In genomic region chr12:109760930-109761630, GRCh38 we compare ENCODE assay signal across 20 cellular contexts. TPM values are rescaled to one million over a fixed set of nuclear protein-coding genes. Genes with fewer than 3 reads are reported as not detected.
DNase-seq lines count a peak whose midpoint lies in the region; ATAC-seq, FAIRE-seq and TF ChIP-seq lines count a peak whose summit lies in the region.
"Had no signal": no experiment of that assay in that cellular context is flagged by ENCODE, and none has a peak within 500 bp of the region (broad histone marks: within the 10 kb centered on the region; RNA-seq: fewer than 3 reads in every experiment).

No MANE protein-coding gene starts in this region.

- no peak overlapping the region for H3K9ac ChIP-seq in MM.1S (ENCODE audit: low read length)

- no peaks in the 10 kb centered on the region for H3K79me2 ChIP-seq in MM.1S (ENCODE audit: low read length)

- H3K4me1 ChIP-seq in right atrium auricular region (peaks cover 0 to 18% of the 10 kb centered on the region in 2 donors), lower lobe of right lung (peaks cover 14% of the 10 kb centered on the region), MM.1S (ENCODE audit: low read length) (no peaks in the 10 kb centered on the region)

- peaks cover 0 to 13% of the 10 kb centered on the region in 2 donors for H3K9me3 ChIP-seq in right atrium auricular region
- H3K9me3 ChIP-seq in lower lobe of right lung, result peaks cover 16% of the 10 kb centered on the region
- H3K9me3 ChIP-seq in MM.1S (replicated peaks; ENCODE audit: insufficient read depth, low read length), result no peaks in the 10 kb centered on the region

- no peak for FAIRE-seq in GM19239 (lab: Jason Lieb, UNC)

- H3F3A ChIP-seq in MM.1S (ENCODE audit: insufficient read depth, low read length), result no peaks in the 10 kb centered on the region

- H3K27me3 ChIP-seq in right atrium auricular region, result no peaks in the 10 kb centered on the region
- no peaks in the 10 kb centered on the region for H3K27me3 ChIP-seq in lower lobe of right lung (ENCODE audit: low read depth)
- no peaks in the 10 kb centered on the region for H3K27me3 ChIP-seq in MM.1S (replicated peaks; ENCODE audit: insufficient read depth, low read length)

- H3K4me2 ChIP-seq in MM.1S (ENCODE audit: low read depth, low read length), result no peak overlapping the region

- DNase-seq in cardiac septum (ENCODE audit: low spot score) (peak; percentile 31), right atrium auricular region (ENCODE audit: low spot score) (no peak), activated B cell treated with CpG ODN at 0.5 μM for 24 hours (peak; percentile 5), lower lobe of right lung (peak; percentile 36), type B pancreatic cell (ENCODE audit: extremely low spot score, unreplicated experiment) (peak; percentile 51), GM19239 (ENCODE audit: insufficient read length, low spot score) (no peak), medulla oblongata (ENCODE audit: extremely low spot score) (no peak), MM.1S (no peak)
- DNase-seq: activated CD4-positive, alpha-beta T cell treated with anti-CD3 and anti-CD28 coated beads, Interleukin-2, amount 10 ng/mL, durations not matched to agents 24 days and 14 days; activated naive CD8-positive, alpha-beta T cell treated with anti-CD3 and anti-CD28 coated beads, Interleukin-2, amount 50 U/mL, for 24 hours; activated T-cell treated with anti-CD3 and anti-CD28 coated beads for 4 hours; dermis blood vessel endothelial cell; foreskin melanocyte; HFFc6; KG1; stimulated activated CD4-positive, alpha-beta T cell treated with anti-CD3 and anti-CD28 coated beads, Interleukin-15, amount 100 ng/mL, for 24 hours had no signal

- no peak for TF ChIP-seq CTCF in right atrium auricular region (IDR thresholded peaks at IDR 0.05)
- TF ChIP-seq CTCF in activated B cell treated with CpG ODN at 0.5 μM for 24 hours (IDR thresholded peaks at IDR 0.05), result no peak
- no peak for TF ChIP-seq CTCF in lower lobe of right lung (IDR thresholded peaks at IDR 0.05)
- no peak for TF ChIP-seq CTCF in type B pancreatic cell (conservative IDR thresholded peaks at IDR 0.05)
- no peak for TF ChIP-seq CTCF in MM.1S (IDR thresholded peaks at IDR 0.05; ENCODE audit: low read length)

- H3K36me3 Mint-ChIP-seq in activated B cell treated with CpG ODN at 0.5 μM for 24 hours (ENCODE audit: low read depth), result peaks cover 1% of the 10 kb centered on the region
- H3K36me3 Mint-ChIP-seq in type B pancreatic cell, result no peaks in the 10 kb centered on the region
- H3K36me3 Mint-ChIP-seq: mesothelial cell of epicardium had no signal

- ATAC-seq in activated B cell treated with CpG ODN at 0.5 μM for 24 hours (ENCODE audit: low read depth) (no peak), lower lobe of right lung (no peak)
- ATAC-seq: activated naive CD8-positive, alpha-beta T cell treated with anti-CD3 and anti-CD28 coated beads, Interleukin-2, amount 50 U/mL, for 24 hours; CD8-positive, alpha-beta T cell had no signal

- H3K27ac Mint-ChIP-seq in activated B cell treated with CpG ODN at 0.5 μM for 24 hours (no peak overlapping the region), type B pancreatic cell (no peak overlapping the region)
- H3K27ac Mint-ChIP-seq: activated CD4-positive, alpha-beta T cell treated with anti-CD3 and anti-CD28 coated beads, Interleukin-2, amount 10 ng/mL, durations not matched to agents 24 days and 14 days; activated naive CD8-positive, alpha-beta T cell treated with anti-CD3 and anti-CD28 coated beads, Interleukin-2, amount 50 U/mL, for 24 hours; CD8-positive, alpha-beta T cell; HFFc6; mesothelial cell of epicardium had no signal

- H3K9me2 ChIP-seq in MM.1S (replicated peaks; ENCODE audit: insufficient read depth, low read length), result no peaks in the 10 kb centered on the region

- H3K4me3 Mint-ChIP-seq in activated B cell treated with CpG ODN at 0.5 μM for 24 hours, result no peak overlapping the region
- H3K4me3 Mint-ChIP-seq in type B pancreatic cell, result no peak overlapping the region
- H3K4me3 Mint-ChIP-seq: activated CD4-positive, alpha-beta T cell treated with anti-CD3 and anti-CD28 coated beads, Interleukin-2, amount 10 ng/mL, durations not matched to agents 24 days and 14 days; activated naive CD8-positive, alpha-beta T cell treated with anti-CD3 and anti-CD28 coated beads, Interleukin-2, amount 50 U/mL, for 24 hours; CD8-positive, alpha-beta T cell; HFFc6; mesothelial cell of epicardium had no signal

- H3K27me3 Mint-ChIP-seq in activated B cell treated with CpG ODN at 0.5 μM for 24 hours (no peaks in the 10 kb centered on the region), type B pancreatic cell (no peaks in the 10 kb centered on the region)
- H3K27me3 Mint-ChIP-seq: activated CD4-positive, alpha-beta T cell treated with anti-CD3 and anti-CD28 coated beads, Interleukin-2, amount 10 ng/mL, durations not matched to agents 24 days and 14 days; activated naive CD8-positive, alpha-beta T cell treated with anti-CD3 and anti-CD28 coated beads, Interleukin-2, amount 50 U/mL, for 24 hours had no signal

- H3K4me3 ChIP-seq in right atrium auricular region (no peak overlapping the region), lower lobe of right lung (no peak overlapping the region), MM.1S (ENCODE audit: low read length) (no peak overlapping the region)
- H3K4me3 ChIP-seq: thoracic aorta had no signal

- H3K36me3 ChIP-seq in right atrium auricular region, result no peaks in the 10 kb centered on the region
- no peaks in the 10 kb centered on the region for H3K36me3 ChIP-seq in lower lobe of right lung
- H3K36me3 ChIP-seq in MM.1S (replicated peaks; ENCODE audit: insufficient read depth, low read length), result no peaks in the 10 kb centered on the region
- H3K36me3 ChIP-seq: thoracic aorta had no signal

- intact Hi-C loops in cardiac septum (cut with DNase I) (loop anchor here (5.0 kb wide), 1 partner anchor 34 kb away; no protein-coding TSS in a partner anchor), activated B cell treated with CpG ODN at 0.5 μM for 24 hours (cut with micrococcal nuclease) (no loop called here), lower lobe of right lung (cut with DNase I) (no loop called here)

- POLR2A ChIA-PET in activated B cell treated with CpG ODN at 0.5 μM for 24 hours (lab: Charles Lee), result no interaction called here

- CTCF ChIA-PET in activated B cell treated with CpG ODN at 0.5 μM for 24 hours (lab: Charles Lee), result no interaction called here

- H4K20me1 ChIP-seq in MM.1S (ENCODE audit: insufficient read depth, low read length), result no peaks in the 10 kb centered on the region

- no peak overlapping the region for H3K27ac ChIP-seq in right atrium auricular region
- H3K27ac ChIP-seq in lower lobe of right lung, result no peak overlapping the region
- no peak overlapping the region for H3K27ac ChIP-seq in MM.1S (ENCODE audit: low read length)
- H3K27ac ChIP-seq: thoracic aorta had no signal

- H3K9me3 Mint-ChIP-seq in activated B cell treated with CpG ODN at 0.5 μM for 24 hours (peaks cover 18% of the 10 kb centered on the region), type B pancreatic cell (peaks cover 4% of the 10 kb centered on the region)

- no peak overlapping the region for H2AFZ ChIP-seq in MM.1S (ENCODE audit: low read length)

- H3K4me1 Mint-ChIP-seq in activated B cell treated with CpG ODN at 0.5 μM for 24 hours (no peaks in the 10 kb centered on the region), type B pancreatic cell (ENCODE audit: unreplicated experiment) (peaks cover 4% of the 10 kb centered on the region)
- H3K4me1 Mint-ChIP-seq: mesothelial cell of epicardium had no signal

RNA-seq across cellular contexts. Expression of gene FAM222A, which starts 47.5 kb away (rescaled TPM):
- total RNA-seq in cardiac septum (7.8 TPM), right atrium auricular region (10 to 100 TPM; 23.6 to 32.4 TPM), activated B cell treated with CpG ODN at 0.5 μM for 24 hours (0.73 and 1.6 TPM in 2 replicates), lower lobe of right lung (2.4 TPM), type B pancreatic cell (ENCODE audit: low replicate concordance) (7.9 and 11.5 TPM in 2 replicates)
- total RNA-seq: bronchial epithelial cell had no signal

Comparison
In these comparisons a context has a peak if more than half of its experiments do, and no peak if none do; other contexts are left out.
1. DNase-seq: peak in cardiac septum (single experiment), activated B cell treated with CpG ODN at 0.5 μM for 24 hours (single experiment), lower lobe of right lung (single experiment) and type B pancreatic cell (single experiment); none in right atrium auricular region (single experiment), GM19239 (single experiment), medulla oblongata (single experiment) and MM.1S (single experiment).